8 cellular contexts compared by ENCODE assay signal in genomic region chr11:72225411-72225951, GRCh38. TPM values are rescaled to one million over a fixed set of nuclear protein-coding genes. Genes with fewer than 3 reads are reported as not detected.
DNase-seq lines count a peak whose midpoint lies in the region; ATAC-seq and TF ChIP-seq lines count a peak whose summit lies in the region.

No MANE protein-coding gene starts in this region.

- DNase-seq in GM12864 (ENCODE audit: low read depth): no peak
- DNase-seq in OCI-M1 (lab: John Stamatoyannopoulos, UW): peak; percentile 82
- no peak for DNase-seq in colonic mucosa
- DNase-seq in natural killer cell: peak; percentile 62
- DNase-seq in superior temporal gyrus (ENCODE audit: extremely low spot score): no peak
- no peak for DNase-seq in NCI-H1105 (lab: John Stamatoyannopoulos, UW)

- H3K27ac Mint-ChIP-seq in natural killer cell: peak overlapping the region; percentile 90 to 95

- TF ChIP-seq CTCF in GM12864 (IDR thresholded peaks at IDR 0.05; ENCODE audit: low read depth, low read length, missing control alignments) (no peak), colonic mucosa (IDR thresholded peaks at IDR 0.05) (no peak), natural killer cell (IDR thresholded peaks at IDR 0.05) (no peak)

- no peaks in the 10 kb centered on the region for H3K27me3 Mint-ChIP-seq in natural killer cell (ENCODE audit: low read depth in 2 of 2)

- ATAC-seq in natural killer cell (peak; percentile 46 to 67 (median 53)), GM21381 (IDR thresholded peaks at IDR 0.05; ENCODE audit: unreplicated experiment) (no peak), HG03097 (IDR thresholded peaks at IDR 0.05; ENCODE audit: low FRiP score, unreplicated experiment) (no peak)

- H3K4me3 ChIP-seq in GM12864 (ENCODE audit: low read depth, low read length) (peak overlapping the region; percentile 79), colonic mucosa (peak overlapping the region; percentile 75)

- no peaks in the 10 kb centered on the region for H3K27me3 ChIP-seq in colonic mucosa

- peak overlapping the region; percentile 94 for H3K4me3 Mint-ChIP-seq in natural killer cell

- H3K36me3 Mint-ChIP-seq in natural killer cell: no peaks in the 10 kb centered on the region

- no peaks in the 10 kb centered on the region for H3K9me3 Mint-ChIP-seq in natural killer cell

- no peaks in the 10 kb centered on the region for H3K4me1 ChIP-seq in colonic mucosa

- peak overlapping the region; percentile 76 to 91 for H3K9ac ChIP-seq in colonic mucosa (ENCODE audit: low read depth in 2 of 2, low read length in 2 of 2)

- no peaks in the 10 kb centered on the region for H3K9me3 ChIP-seq in colonic mucosa

- intact Hi-C loops in colonic mucosa (cut with DNase I) (loop anchor here (5.0 kb wide), 1 partner anchor 43 kb away; no protein-coding TSS in a partner anchor), natural killer cell (cut with micrococcal nuclease) (loop anchor here (1.0 to 2.0 kb wide), 2 partner anchors 13 to 42 kb away; no protein-coding TSS in a partner anchor)

- peaks cover 19 to 57% of the 10 kb centered on the region in 2 donors for H3K4me1 Mint-ChIP-seq in natural killer cell

- H3K36me3 ChIP-seq in colonic mucosa: peaks cover 6% of the 10 kb centered on the region

- peak overlapping the region; percentile 98 for H3K27ac ChIP-seq in colonic mucosa

RNA-seq across cellular contexts. Expression of gene INPPL1, which starts 0.9 kb away (rescaled TPM):
- 100 to 1,000 TPM; 120 to 166 TPM for total RNA-seq in colonic mucosa
- total RNA-seq in natural killer cell: 100 to 1,000 TPM; 193 to 207 (median 195) TPM

RNA-seq across cellular contexts. Expression of gene FOLR2, which starts 8.9 kb away (rescaled TPM):
- total RNA-seq in colonic mucosa (10 to 100 TPM in 1 of 2 donors, 1 to 10 TPM in 1; 4.5 to 15.4 TPM), natural killer cell (not detected)

RNA-seq across cellular contexts. Expression of gene PHOX2A, which starts 18.5 kb away (rescaled TPM):
- total RNA-seq in colonic mucosa (under 1 TPM; 0.27 to 0.37 TPM), natural killer cell (not detected)

RNA-seq across cellular contexts. Expression of gene FOLR1, which starts 33.5 kb away (rescaled TPM):
- total RNA-seq in colonic mucosa (under 1 TPM in 1 of 2 donors, not detected in 1; 0.59 TPM), natural killer cell (not detected)

Comparison
In these comparisons a context has a peak if more than half of its experiments do, and no peak if none do; other contexts are left out.
1. DNase-seq: peak in OCI-M1 (single experiment) and natural killer cell (single experiment); none in GM12864 (single experiment), colonic mucosa (single experiment), superior temporal gyrus (single experiment) and NCI-H1105 (single experiment).
2. ATAC-seq: peak in natural killer cell (3 of 3); none in GM21381 (single experiment) and HG03097 (single experiment).